ENCODE assay signal across 16 cellular contexts in the genomic region with DNA sequence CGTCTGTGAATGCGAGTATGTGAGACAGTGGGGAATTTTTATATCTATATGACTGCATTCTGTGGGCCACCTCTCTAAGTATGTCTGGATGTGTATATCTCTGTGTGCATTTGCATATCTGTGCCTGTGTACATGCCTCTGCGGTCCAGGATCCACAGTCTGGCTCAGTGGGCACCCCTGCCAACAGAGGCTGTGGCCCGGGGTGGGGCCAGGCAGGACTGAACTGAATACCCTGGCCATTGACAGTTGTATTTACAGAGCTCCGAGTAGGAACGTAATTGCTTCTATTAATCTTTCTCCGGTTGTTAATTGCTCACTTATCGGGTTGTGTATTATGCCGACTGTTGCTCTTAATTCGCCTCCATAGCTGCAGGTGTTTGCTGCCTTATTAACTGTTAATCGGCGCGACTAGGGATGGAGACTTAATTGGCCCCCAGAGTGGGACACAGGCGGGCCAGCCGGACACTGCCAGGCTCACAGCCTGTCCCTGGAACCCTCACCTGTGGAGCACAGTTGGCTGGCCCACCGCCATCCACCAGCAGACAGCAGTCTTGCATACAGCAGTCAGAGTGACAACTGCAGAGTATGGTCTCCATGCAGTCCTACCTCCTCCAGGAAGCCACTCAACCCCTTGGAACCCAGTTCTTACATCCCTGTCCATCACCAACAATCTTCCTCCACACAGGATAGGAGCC. TPM values are rescaled to one million over a fixed set of nuclear protein-coding genes. Genes with fewer than 3 reads are reported as not detected.
DNase-seq lines count a peak whose midpoint lies in the region; ATAC-seq lines count a peak whose summit lies in the region.
"Had no signal": no experiment of that assay in that cellular context is flagged by ENCODE, and none has a peak within 500 bp of the region (broad histone marks: within the 10 kb centered on the region; RNA-seq: fewer than 3 reads in every experiment).

No MANE protein-coding gene starts in this region.

- DNase-seq in activated CD8-positive, alpha-beta memory T cell treated with anti-CD3 and anti-CD28 coated beads, Interleukin-2, amount 50 U/mL, for 48 hours = peak; percentile 38
- DNase-seq in activated CD8-positive, alpha-beta memory T cell treated with anti-CD3 and anti-CD28 coated beads, Interleukin-2, amount 10 ng/mL, durations not matched to agents 7 days and 5 days = no peak
- DNase-seq in NCI-H748 (lab: John Stamatoyannopoulos, UW; ENCODE audit: unreplicated experiment) = peak; percentile 92
- DNase-seq in immature natural killer cell = no peak
- DNase-seq in effector CD8-positive, alpha-beta T cell (lab: John Stamatoyannopoulos, UW) = no peak
- DNase-seq: activated CD4-positive, alpha-beta T cell treated with anti-CD3 and anti-CD28 coated beads, Interleukin-2, amount 10 ng/mL, durations not matched to agents 24 days and 14 days; amygdala; colonic mucosa; erythroblast; GOT3; heart right ventricle; SJCRH30 had no signal

- ATAC-seq in activated CD8-positive, alpha-beta memory T cell treated with anti-CD3 and anti-CD28 coated beads, Interleukin-2, amount 10 ng/mL, durations not matched to agents 7 days and 5 days = no peak
- no peak for ATAC-seq in stimulated activated memory B cell treated with anti-CD40 and anti-IgM and Interleukin-4, amounts not matched to agents 10 μg/mL and 1 μg/mL and 100 μg/mL, for 72 hours
- ATAC-seq in activated CD4-positive, CD25-positive, alpha-beta regulatory T cell treated with anti-CD3 and anti-CD28 coated beads, Interleukin-2, amount 50 U/mL, for 24 hours = no peak
- ATAC-seq in HG03095 (IDR thresholded peaks at IDR 0.05; ENCODE audit: unreplicated experiment) = no peak
- ATAC-seq: heart right ventricle had no signal

- no peaks in the 10 kb centered on the region for H3K36me3 Mint-ChIP-seq in activated CD8-positive, alpha-beta memory T cell treated with anti-CD3 and anti-CD28 coated beads, Interleukin-2, amount 10 ng/mL, durations not matched to agents 7 days and 5 days
- no peaks in the 10 kb centered on the region for H3K36me3 Mint-ChIP-seq in immature natural killer cell
- H3K36me3 Mint-ChIP-seq in stimulated activated memory B cell treated with anti-CD40 and anti-IgM and Interleukin-4, amounts not matched to agents 10 μg/mL and 1 μg/mL and 100 μg/mL, for 72 hours = no peaks in the 10 kb centered on the region
- H3K36me3 Mint-ChIP-seq: mesothelial cell of epicardium had no signal

- no peak overlapping the region for H3K27ac Mint-ChIP-seq in activated CD8-positive, alpha-beta memory T cell treated with anti-CD3 and anti-CD28 coated beads, Interleukin-2, amount 10 ng/mL, durations not matched to agents 7 days and 5 days
- H3K27ac Mint-ChIP-seq in immature natural killer cell = peak overlapping the region in 4 of 6 donors; percentile 36 to 99 (median 74)
- peak overlapping the region; percentile 93 for H3K27ac Mint-ChIP-seq in stimulated activated memory B cell treated with anti-CD40 and anti-IgM and Interleukin-4, amounts not matched to agents 10 μg/mL and 1 μg/mL and 100 μg/mL, for 72 hours
- H3K27ac Mint-ChIP-seq: activated CD4-positive, alpha-beta T cell treated with anti-CD3 and anti-CD28 coated beads, Interleukin-2, amount 10 ng/mL, durations not matched to agents 24 days and 14 days; mesothelial cell of epicardium had no signal

- no peak overlapping the region for H3K4me3 Mint-ChIP-seq in activated CD8-positive, alpha-beta memory T cell treated with anti-CD3 and anti-CD28 coated beads, Interleukin-2, amount 10 ng/mL, durations not matched to agents 7 days and 5 days
- H3K4me3 Mint-ChIP-seq in immature natural killer cell = peak overlapping the region in 1 of 5 donors; percentile 25
- no peak overlapping the region for H3K4me3 Mint-ChIP-seq in stimulated activated memory B cell treated with anti-CD40 and anti-IgM and Interleukin-4, amounts not matched to agents 10 μg/mL and 1 μg/mL and 100 μg/mL, for 72 hours

- CTCF ChIA-PET in activated CD8-positive, alpha-beta memory T cell treated with anti-CD3 and anti-CD28 coated beads, Interleukin-2, amount 10 ng/mL, durations not matched to agents 7 days and 5 days (lab: Charles Lee) = interaction anchor here (1.2 kb wide), 1 partner anchor 221 kb away, joined by 3 read pairs; no protein-coding TSS in a partner anchor

- H3K27me3 Mint-ChIP-seq in activated CD8-positive, alpha-beta memory T cell treated with anti-CD3 and anti-CD28 coated beads, Interleukin-2, amount 10 ng/mL, durations not matched to agents 7 days and 5 days = no peaks in the 10 kb centered on the region
- peaks cover 5 to 12% (median 8%) of the 10 kb centered on the region in 3 donors for H3K27me3 Mint-ChIP-seq in immature natural killer cell (ENCODE audit: low read depth in 3 of 3)
- H3K27me3 Mint-ChIP-seq in stimulated activated memory B cell treated with anti-CD40 and anti-IgM and Interleukin-4, amounts not matched to agents 10 μg/mL and 1 μg/mL and 100 μg/mL, for 72 hours = no peaks in the 10 kb centered on the region

- H3K9me3 Mint-ChIP-seq in activated CD8-positive, alpha-beta memory T cell treated with anti-CD3 and anti-CD28 coated beads, Interleukin-2, amount 10 ng/mL, durations not matched to agents 7 days and 5 days (ENCODE audit: low read depth) = no peaks in the 10 kb centered on the region
- H3K9me3 Mint-ChIP-seq in immature natural killer cell = no peaks in the 10 kb centered on the region
- H3K9me3 Mint-ChIP-seq in stimulated activated memory B cell treated with anti-CD40 and anti-IgM and Interleukin-4, amounts not matched to agents 10 μg/mL and 1 μg/mL and 100 μg/mL, for 72 hours = no peaks in the 10 kb centered on the region
- H3K9me3 Mint-ChIP-seq: activated CD4-positive, alpha-beta T cell treated with anti-CD3 and anti-CD28 coated beads, Interleukin-2, amount 10 ng/mL, durations not matched to agents 24 days and 14 days; mesothelial cell of epicardium had no signal

- H3K4me1 Mint-ChIP-seq in activated CD8-positive, alpha-beta memory T cell treated with anti-CD3 and anti-CD28 coated beads, Interleukin-2, amount 10 ng/mL, durations not matched to agents 7 days and 5 days = peaks cover 11% of the 10 kb centered on the region
- H3K4me1 Mint-ChIP-seq in immature natural killer cell = peaks cover 10 to 17% of the 10 kb centered on the region in 2 donors
- peaks cover 47% of the 10 kb centered on the region for H3K4me1 Mint-ChIP-seq in stimulated activated memory B cell treated with anti-CD40 and anti-IgM and Interleukin-4, amounts not matched to agents 10 μg/mL and 1 μg/mL and 100 μg/mL, for 72 hours

RNA-seq across cellular contexts. Expression of gene ADGRB2, which starts 22.4 kb away (rescaled TPM):
- total RNA-seq in activated CD8-positive, alpha-beta memory T cell treated with anti-CD3 and anti-CD28 coated beads, Interleukin-2, amount 10 ng/mL, durations not matched to agents 7 days and 5 days = 1 to 10 TPM in 1 of 2 experiments, under 1 TPM in 1; 0.07 to 1.3 TPM
- polyA plus RNA-seq in immature natural killer cell = 1 to 10 TPM in 1 of 3 donors, under 1 TPM in 1, not detected in 1; 0.36 to 2.1 TPM

RNA-seq across cellular contexts. Expression of gene SPOCD1, which starts 29.3 kb away (rescaled TPM):
- total RNA-seq in activated CD8-positive, alpha-beta memory T cell treated with anti-CD3 and anti-CD28 coated beads, Interleukin-2, amount 10 ng/mL, durations not matched to agents 7 days and 5 days = not detected
- 1 to 10 TPM in 1 of 3 donors, under 1 TPM in 2; 0.24 to 2.5 (median 0.46) TPM for polyA plus RNA-seq in immature natural killer cell
- total RNA-seq: activated CD4-positive, alpha-beta T cell treated with anti-CD3 and anti-CD28 coated beads, Interleukin-2, amount 10 ng/mL, durations not matched to agents 24 days and 14 days had no signal

Comparison
In these comparisons a context has a peak if more than half of its experiments do, and no peak if none do; other contexts are left out.
1. DNase-seq: peak in activated CD8-positive, alpha-beta memory T cell treated with anti-CD3 and anti-CD28 coated beads, Interleukin-2, amount 50 U/mL, for 48 hours (single experiment) and NCI-H748 (single experiment); none in activated CD8-positive, alpha-beta memory T cell treated with anti-CD3 and anti-CD28 coated beads, Interleukin-2, amount 10 ng/mL, durations not matched to agents 7 days and 5 days (single experiment), immature natural killer cell (0 of 3) and effector CD8-positive, alpha-beta T cell (single experiment).